In genomic region chr13:35789335-35790166, GRCh38 we compare ENCODE assay signal across 9 cellular contexts.
A peak's percentile ranks its signal among the peaks of the same experiment; 100 is the strongest.
DNase-seq lines count a peak whose midpoint lies in the region; ATAC-seq and TF ChIP-seq lines count a peak whose summit lies in the region.
"Had no signal": no experiment of that assay in that cellular context is flagged by ENCODE, and none has a peak within 500 bp of the region (broad histone marks: within the 10 kb centered on the region; RNA-seq: fewer than 3 reads in every experiment).

No MANE protein-coding gene starts in this region.

- no peaks in the 10 kb centered on the region for H3K36me3 Mint-ChIP-seq in HFFc6 (ENCODE audit: low read depth)
- H3K36me3 Mint-ChIP-seq in endothelial cell (ENCODE audit: low read depth, unreplicated experiment) = no peaks in the 10 kb centered on the region
- H3K36me3 Mint-ChIP-seq: CD4-positive, CD25-positive, alpha-beta regulatory T cell had no signal

- no peak overlapping the region for H2BK15ac ChIP-seq in mesenchymal stem cell (ENCODE audit: low read depth, poor library complexity, severe bottlenecking)

- no peak overlapping the region for H3K14ac ChIP-seq in mesenchymal stem cell (ENCODE audit: low read length in 2 of 2)

- H2AFZ ChIP-seq in mesenchymal stem cell (ENCODE audit: low read depth, low read length) = no peak overlapping the region

- peaks cover 0 to 24% of the 10 kb centered on the region in 2 experiments for H3K36me3 ChIP-seq in mesenchymal stem cell (ENCODE audit: control insufficient read depth in 1 of 2, insufficient read depth in 2 of 2, low read depth in 1 of 2, low read length in 2 of 2)

- H3K4me2 ChIP-seq in mesenchymal stem cell (ENCODE audit: low read length, poor library complexity, severe bottlenecking) = no peak overlapping the region

- H3K4ac ChIP-seq in mesenchymal stem cell (ENCODE audit: low read depth in 1 of 2, low read length in 2 of 2) = no peak overlapping the region

- no peak for ATAC-seq in left colon

- WGBS in mesenchymal stem cell = 83% methylated on average over 3 of the region's 6 CpGs

- H3K79me1 ChIP-seq in mesenchymal stem cell (replicated peaks; ENCODE audit: low read length, poor library complexity, severe bottlenecking) = no peaks in the 10 kb centered on the region

- H3K9me3 ChIP-seq in mesenchymal stem cell (ENCODE audit: control insufficient read depth, low read length) = no peaks in the 10 kb centered on the region

- no peak overlapping the region for H4K91ac ChIP-seq in mesenchymal stem cell (ENCODE audit: low read length)

- H3K4me3 ChIP-seq in cardiac fibroblast (replicated peaks in 1 of 2; ENCODE audit: low read depth in 2 of 2, low read length in 2 of 2) = no peak overlapping the region
- H3K4me3 ChIP-seq in mesenchymal stem cell (ENCODE audit: insufficient read depth in 1 of 2, low read depth in 1 of 2, low read length in 2 of 2) = no peak overlapping the region

- intact Hi-C loops in left colon (cut with DNase I, micrococcal nuclease) = loop anchor here in 1 of 2 donors (10.0 kb wide), 1 partner anchor 155 kb away; no protein-coding TSS in a partner anchor

- H2AK5ac ChIP-seq in mesenchymal stem cell (ENCODE audit: low read length, severe bottlenecking) = no peak overlapping the region

- DNase-seq in NCI-H187 treated with DMSO at 0.1 percent for 48 hours (lab: John Stamatoyannopoulos, UW) (peak; percentile 8), NCI-H187 (lab: John Stamatoyannopoulos, UW) (no peak), HFFc6 (peak; percentile 47), NCI-H1694 treated with DMSO at 0.1 percent for 48 hours (lab: John Stamatoyannopoulos, UW) (peak; percentile 83), cardiac fibroblast (ENCODE audit: low read depth in 2 of 2) (peak; percentile 63 to 71), mesenchymal stem cell (peak; percentile 18), endothelial cell (ENCODE audit: low spot score) (no peak), left colon (no peak)

- no peaks in the 10 kb centered on the region for H3K27me3 ChIP-seq in mesenchymal stem cell (ENCODE audit: control insufficient read depth in 1 of 2, insufficient read depth in 1 of 2, low read length in 2 of 2)

- H2BK5ac ChIP-seq in mesenchymal stem cell (ENCODE audit: low read depth, low read length, poor library complexity, severe bottlenecking) = no peak overlapping the region

- H3K4me3 Mint-ChIP-seq in HFFc6 (no peak overlapping the region), endothelial cell (ENCODE audit: unreplicated experiment) (no peak overlapping the region)
- H3K4me3 Mint-ChIP-seq: CD4-positive, CD25-positive, alpha-beta regulatory T cell had no signal

- H3K27ac Mint-ChIP-seq in HFFc6 (peak overlapping the region; percentile 29; the same call in 1 of the 2 replicates), endothelial cell (ENCODE audit: unreplicated experiment) (no peak overlapping the region)
- H3K27ac Mint-ChIP-seq: CD4-positive, CD25-positive, alpha-beta regulatory T cell had no signal

- TF ChIP-seq CTCF in HFFc6 (IDR thresholded peaks at IDR 0.05) (peak; percentile 80), cardiac fibroblast (IDR thresholded peaks at IDR 0.05; ENCODE audit: low read depth, low read length) (peak; percentile 50), endothelial cell (IDR thresholded peaks at IDR 0.05; ENCODE audit: unreplicated experiment) (no peak)

- no peak overlapping the region for H2BK120ac ChIP-seq in mesenchymal stem cell (ENCODE audit: low read depth, low read length)

- H3K23ac ChIP-seq in mesenchymal stem cell (ENCODE audit: low read length in 2 of 2) = no peak overlapping the region

- no peak overlapping the region for H4K8ac ChIP-seq in mesenchymal stem cell (ENCODE audit: low read length)

- H3K27ac ChIP-seq in mesenchymal stem cell (ENCODE audit: low read length, poor library complexity, severe bottlenecking) = no peak overlapping the region

- no peak overlapping the region for H3K18ac ChIP-seq in mesenchymal stem cell (ENCODE audit: low read depth in 1 of 2, low read length in 2 of 2)

- H3K4me1 Mint-ChIP-seq in HFFc6 (ENCODE audit: low read depth) (peaks cover 67% of the 10 kb centered on the region), endothelial cell (ENCODE audit: unreplicated experiment) (peaks cover 12% of the 10 kb centered on the region)
- H3K4me1 Mint-ChIP-seq: CD4-positive, CD25-positive, alpha-beta regulatory T cell had no signal

- H3K9me3 Mint-ChIP-seq in HFFc6 = no peaks in the 10 kb centered on the region
- H3K9me3 Mint-ChIP-seq in endothelial cell (ENCODE audit: unreplicated experiment) = no peaks in the 10 kb centered on the region

- H3K9ac ChIP-seq in mesenchymal stem cell (ENCODE audit: low read length) = no peak overlapping the region

- H3K4me1 ChIP-seq in mesenchymal stem cell (ENCODE audit: control insufficient read depth, insufficient read depth, low read depth, low read length) = peaks cover 1% of the 10 kb centered on the region

- no peak overlapping the region for H2BK12ac ChIP-seq in mesenchymal stem cell (ENCODE audit: low read length in 2 of 2)

- no peaks in the 10 kb centered on the region for H3K27me3 Mint-ChIP-seq in HFFc6 (ENCODE audit: insufficient read depth)
- peaks cover 3% of the 10 kb centered on the region for H3K27me3 Mint-ChIP-seq in endothelial cell (ENCODE audit: unreplicated experiment)
- H3K27me3 Mint-ChIP-seq: CD4-positive, CD25-positive, alpha-beta regulatory T cell had no signal

Comparison
In these comparisons a context has a peak if more than half of its experiments do, and no peak if none do; other contexts are left out.
1. DNase-seq: peak in NCI-H187 treated with DMSO at 0.1 percent for 48 hours (single experiment), HFFc6 (single experiment), NCI-H1694 treated with DMSO at 0.1 percent for 48 hours (single experiment), cardiac fibroblast (2 of 2) and mesenchymal stem cell (single experiment); none in NCI-H187 (0 of 2), endothelial cell (single experiment) and left colon (0 of 2).